Comparison of ENCODE assay signal across 19 cellular contexts in genomic region chr2:198371329-198371728, GRCh38.
"Had no signal": no experiment of that assay in that cellular context is flagged by ENCODE, and none has a peak within 500 bp of the region (broad histone marks: within the 10 kb centered on the region; RNA-seq: fewer than 3 reads in every experiment).

No MANE protein-coding gene starts in this region.

- ATAC-seq: pancreas had no signal

- H3K4me1 ChIP-seq: body of pancreas, neural progenitor cell, pancreas, sigmoid colon, tibial artery, uterus had no signal

- H3K9me3 Mint-ChIP-seq: activated CD4-positive, alpha-beta T cell treated with anti-CD3 and anti-CD28 coated beads, Interleukin-2, amount 10 ng/mL, durations not matched to agents 7 days and 5 days; activated naive CD4-positive, alpha-beta T cell treated with anti-CD3 and anti-CD28 coated beads, Interleukin-2, amount 50 U/mL, for 72 hours; activated T-cell treated with anti-CD3 and anti-CD28 coated beads, Interleukin-2, amount 50 U/mL, for 72 hours; neural progenitor cell; stimulated activated effector memory CD8-positive, alpha-beta T cell treated with anti-CD3 and anti-CD28 coated beads, Interleukin-12 subunit alpha, Interleukin-12 subunit beta, amount 100 ng/mL, for 72 hours had no signal

- H3K36me3 Mint-ChIP-seq: activated naive CD4-positive, alpha-beta T cell treated with anti-CD3 and anti-CD28 coated beads, Interleukin-2, amount 50 U/mL, for 72 hours; neural progenitor cell; stimulated activated effector memory CD8-positive, alpha-beta T cell treated with anti-CD3 and anti-CD28 coated beads, Interleukin-12 subunit alpha, Interleukin-12 subunit beta, amount 100 ng/mL, for 72 hours had no signal

- H3K27me3 ChIP-seq: body of pancreas, neural progenitor cell, sigmoid colon, tibial artery, uterus had no signal

- H3K4me3 Mint-ChIP-seq: activated CD4-positive, alpha-beta T cell treated with anti-CD3 and anti-CD28 coated beads, Interleukin-2, amount 10 ng/mL, durations not matched to agents 7 days and 5 days; neural progenitor cell; stimulated activated effector memory CD8-positive, alpha-beta T cell treated with anti-CD3 and anti-CD28 coated beads, Interleukin-12 subunit alpha, Interleukin-12 subunit beta, amount 100 ng/mL, for 72 hours had no signal

- H3K4me3 ChIP-seq: body of pancreas, neural progenitor cell, pancreas, sigmoid colon, uterus had no signal

- H3K9ac ChIP-seq: neural progenitor cell had no signal

- H3K9me3 ChIP-seq: body of pancreas, sigmoid colon, tibial artery, uterus had no signal

- H3K27ac ChIP-seq: body of pancreas, neural progenitor cell, pancreas, sigmoid colon, tibial artery, uterus had no signal

- H3K27ac Mint-ChIP-seq: activated CD4-positive, alpha-beta T cell treated with anti-CD3 and anti-CD28 coated beads, Interleukin-2, amount 10 ng/mL, durations not matched to agents 7 days and 5 days; activated naive CD4-positive, alpha-beta T cell treated with anti-CD3 and anti-CD28 coated beads, Interleukin-2, amount 50 U/mL, for 72 hours; activated T-cell treated with anti-CD3 and anti-CD28 coated beads, Interleukin-2, amount 50 U/mL, for 72 hours; neural progenitor cell; stimulated activated effector memory CD8-positive, alpha-beta T cell treated with anti-CD3 and anti-CD28 coated beads, Interleukin-12 subunit alpha, Interleukin-12 subunit beta, amount 100 ng/mL, for 72 hours had no signal

- DNase-seq: activated CD4-positive, alpha-beta T cell treated with anti-CD3 and anti-CD28 coated beads, Interleukin-2, amount 10 ng/mL, durations not matched to agents 7 days and 5 days; activated CD8-positive, alpha-beta memory T cell treated with anti-CD3 and anti-CD28 coated beads, Interleukin-2, amount 50 U/mL, for 48 hours; activated gamma-delta T cell; activated T-cell treated with anti-CD3 and anti-CD28 coated beads, Interleukin-2, amount 50 U/mL, for 72 hours; amygdala; body of pancreas; central memory CD4-positive, alpha-beta T cell; cortex of kidney; effector CD8-positive, alpha-beta T cell; foreskin melanocyte; pancreas; sigmoid colon; stimulated activated CD4-positive, alpha-beta T cell treated with anti-CD3 and anti-CD28 coated beads, Interleukin-12 subunit alpha, Interleukin-12 subunit beta, amount 100 ng/mL, for 4 hours; stimulated activated CD4-positive, alpha-beta T cell treated with anti-CD3 and anti-CD28 coated beads, Interleukin-2, amount 100 ng/mL, for 24 hours; tibial artery; uterus had no signal

- H3K36me3 ChIP-seq: neural progenitor cell, pancreas, sigmoid colon, tibial artery, uterus had no signal

- H3K4me2 ChIP-seq: neural progenitor cell had no signal
